Comparison of ENCODE assay signal across 8 cellular contexts in the genomic region with DNA sequence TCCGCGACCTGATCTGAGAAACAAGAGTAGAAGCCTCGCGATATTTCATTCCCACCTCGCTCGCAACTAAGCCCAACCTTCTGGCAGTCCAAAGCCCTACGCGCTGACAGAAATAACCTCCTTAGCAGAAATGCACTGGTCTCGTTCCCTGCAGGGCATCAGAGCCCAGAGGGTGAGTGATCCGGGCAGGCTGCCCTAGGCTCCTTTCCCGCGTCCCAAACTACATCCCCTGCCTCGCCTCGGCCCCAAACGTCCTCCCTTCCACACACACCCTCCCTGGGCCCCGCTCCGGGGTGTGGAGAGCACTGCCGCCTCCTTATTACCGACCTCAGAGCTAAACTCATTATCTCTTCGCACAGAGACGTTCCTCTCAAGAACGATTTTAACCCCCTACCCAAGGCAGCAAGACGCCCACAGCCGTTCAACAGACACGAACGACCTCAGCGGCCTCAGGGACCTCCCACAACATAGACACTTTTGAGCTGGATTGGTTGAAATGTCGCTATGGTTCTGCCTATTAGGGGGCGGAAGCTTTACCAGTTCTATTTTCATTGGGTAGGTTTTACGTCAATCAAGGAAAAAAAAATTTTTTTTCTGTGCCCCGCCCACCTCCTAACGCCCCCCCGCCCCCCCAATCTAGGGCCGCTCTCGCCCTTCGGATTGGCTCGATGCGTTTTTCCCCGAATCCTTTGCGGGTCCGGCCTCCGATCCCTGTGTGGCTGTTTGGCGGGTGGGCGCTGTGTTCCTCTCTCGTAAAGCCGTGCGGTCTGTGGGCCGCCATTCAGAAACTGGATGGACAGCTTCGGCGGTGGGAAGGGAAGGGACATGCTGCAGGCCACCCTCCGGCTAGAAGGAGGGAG. TPM values are rescaled to one million over a fixed set of nuclear protein-coding genes. Genes with fewer than 3 reads are reported as not detected.
DNase-seq lines count a peak whose midpoint lies in the region; ATAC-seq and TF ChIP-seq lines count a peak whose summit lies in the region.

A gene (minus strand): TSS at position 439 of the 860 bp plus-strand sequence. CDS start 95 bp downstream, at position 344.

- no peak within 1 kb of the TSS for H3K4me3 Mint-ChIP-seq in CD4-positive, CD25-positive, alpha-beta regulatory T cell

- WGBS in liver: under 1% methylated on average over 51 of the region's 51 CpGs

- TF ChIP-seq RAD21 in liver (IDR thresholded peaks at IDR 0.05): peak in 1 of 2 donors; percentile 12

- peaks cover 4% of the 10 kb centered on the region for H3K27me3 Mint-ChIP-seq in CD4-positive, CD25-positive, alpha-beta regulatory T cell

- intact Hi-C loops in dorsolateral prefrontal cortex (cut with DNase I): loop anchor here (5.0 to 10.0 kb wide), 5 partner anchors 63 to 1717 kb away; a partner anchor contains a TSS

- H3K4me1 Mint-ChIP-seq in CD4-positive, CD25-positive, alpha-beta regulatory T cell: peaks cover 4 to 20% (median 16%) of the 10 kb centered on the region in 4 donors

- peak in 32 of 56 donors; percentile 3 to 56 (median 32) for TF ChIP-seq CTCF in dorsolateral prefrontal cortex (IDR thresholded peaks at IDR 0.05 in 54 of 56, conservative IDR thresholded peaks at IDR 0.05 in 2 of 56; ENCODE audit: low read depth in 1 of 56, partially characterized antibody in 56 of 56)
- TF ChIP-seq CTCF in liver (IDR thresholded peaks at IDR 0.05; ENCODE audit: low read depth, low read length, missing input control): no peak

- peak within 1 kb of the TSS; percentile 96 for H3K27ac ChIP-seq in CD4-positive, CD25-positive, alpha-beta regulatory T cell (ENCODE audit: insufficient read depth, low read length, poor library complexity, severe bottlenecking)
- peak within 1 kb of the TSS; percentile 87 to 100 (median 98) for H3K27ac ChIP-seq in dorsolateral prefrontal cortex
- peak within 1 kb of the TSS; percentile 98 to 99 for H3K27ac ChIP-seq in liver (ENCODE audit: low read depth in 1 of 2, low read length in 2 of 2)

- H3K36me3 ChIP-seq in CD4-positive, CD25-positive, alpha-beta regulatory T cell (ENCODE audit: control insufficient read depth, insufficient read depth, low read length): peaks cover 10% of the 10 kb centered on the region
- H3K36me3 ChIP-seq in liver (ENCODE audit: control insufficient read depth in 4 of 4, insufficient read depth in 3 of 4, low read depth in 1 of 4, low read length in 3 of 4): peaks cover 0 to 3% (median 0%) of the 10 kb centered on the region in 4 donors

- peak; percentile 86 to 96 (median 92) for DNase-seq in CD4-positive, CD25-positive, alpha-beta regulatory T cell
- DNase-seq in NCI-H82 (lab: John Stamatoyannopoulos, UW): peak; percentile 99
- peak; percentile 86 to 90 for DNase-seq in activated CD4-positive, alpha-beta T cell treated with anti-CD3 and anti-CD28 coated beads, Interleukin-2, amount 50 U/mL, for 48 hours
- DNase-seq in dorsolateral prefrontal cortex: peak; percentile 91 to 98 (median 95)
- DNase-seq in stimulated activated CD4-positive, alpha-beta T cell treated with anti-CD3 and anti-CD28 coated beads, Interleukin-4, amount 100 ng/mL, for 24 hours: peak; percentile 92

- no peaks in the 10 kb centered on the region for H3K27me3 ChIP-seq in CD4-positive, CD25-positive, alpha-beta regulatory T cell (ENCODE audit: control insufficient read depth, insufficient read depth, low read length)
- no peaks in the 10 kb centered on the region for H3K27me3 ChIP-seq in dorsolateral prefrontal cortex
- no peaks in the 10 kb centered on the region for H3K27me3 ChIP-seq in liver (ENCODE audit: control insufficient read depth in 4 of 4, insufficient read depth in 4 of 4, low read length in 3 of 4)

- no peak within 1 kb of the TSS for H3K27ac Mint-ChIP-seq in CD4-positive, CD25-positive, alpha-beta regulatory T cell

- peak; percentile 94 to 95 for ATAC-seq in CD4-positive, CD25-positive, alpha-beta regulatory T cell (ENCODE audit: low read depth in 2 of 2)
- ATAC-seq in GM19438 (IDR thresholded peaks at IDR 0.05; ENCODE audit: low read depth, unreplicated experiment) (peak; percentile 95), HG03571 (IDR thresholded peaks at IDR 0.05; ENCODE audit: unreplicated experiment) (peak; percentile 93)

- H3K4me1 ChIP-seq in CD4-positive, CD25-positive, alpha-beta regulatory T cell (ENCODE audit: control insufficient read depth, insufficient read depth, low read length, poor library complexity, severe bottlenecking): peaks cover 16% of the 10 kb centered on the region
- peaks cover 4 to 15% (median 8%) of the 10 kb centered on the region in 4 donors for H3K4me1 ChIP-seq in liver (ENCODE audit: control insufficient read depth in 4 of 4, insufficient read depth in 4 of 4, low read length in 3 of 4)

- H3K4me3 ChIP-seq in CD4-positive, CD25-positive, alpha-beta regulatory T cell (ENCODE audit: low read depth, low read length): peak within 1 kb of the TSS; percentile 95
- H3K4me3 ChIP-seq in dorsolateral prefrontal cortex: peak within 1 kb of the TSS; percentile 63 to 99 (median 87)
- H3K4me3 ChIP-seq in liver (ENCODE audit: low read depth in 1 of 3, low read length in 3 of 3): peak within 1 kb of the TSS; percentile 66 to 100 (median 99)

- H3K9ac ChIP-seq in liver (ENCODE audit: low read depth in 1 of 2, low read length in 2 of 2): peak within 1 kb of the TSS; percentile 98 to 100

- H3K36me3 Mint-ChIP-seq in CD4-positive, CD25-positive, alpha-beta regulatory T cell: peaks cover 12% of the 10 kb centered on the region

- H3K9me3 Mint-ChIP-seq in CD4-positive, CD25-positive, alpha-beta regulatory T cell: peaks cover 0 to 2% (median 0%) of the 10 kb centered on the region in 7 donors

- H3K9me3 ChIP-seq in CD4-positive, CD25-positive, alpha-beta regulatory T cell (ENCODE audit: control insufficient read depth in 2 of 2, low read length in 2 of 2): no peaks in the 10 kb centered on the region
- no peaks in the 10 kb centered on the region for H3K9me3 ChIP-seq in liver (ENCODE audit: control insufficient read depth in 4 of 4, low read length in 3 of 4)

TF ChIP-seq in liver, 16 proteins besides CTCF, POLR2A, EP300 and RAD21:
- TF ChIP-seq NR2F2 (IDR thresholded peaks at IDR 0.05): peak; percentile 28
- TF ChIP-seq, protein P1, sequence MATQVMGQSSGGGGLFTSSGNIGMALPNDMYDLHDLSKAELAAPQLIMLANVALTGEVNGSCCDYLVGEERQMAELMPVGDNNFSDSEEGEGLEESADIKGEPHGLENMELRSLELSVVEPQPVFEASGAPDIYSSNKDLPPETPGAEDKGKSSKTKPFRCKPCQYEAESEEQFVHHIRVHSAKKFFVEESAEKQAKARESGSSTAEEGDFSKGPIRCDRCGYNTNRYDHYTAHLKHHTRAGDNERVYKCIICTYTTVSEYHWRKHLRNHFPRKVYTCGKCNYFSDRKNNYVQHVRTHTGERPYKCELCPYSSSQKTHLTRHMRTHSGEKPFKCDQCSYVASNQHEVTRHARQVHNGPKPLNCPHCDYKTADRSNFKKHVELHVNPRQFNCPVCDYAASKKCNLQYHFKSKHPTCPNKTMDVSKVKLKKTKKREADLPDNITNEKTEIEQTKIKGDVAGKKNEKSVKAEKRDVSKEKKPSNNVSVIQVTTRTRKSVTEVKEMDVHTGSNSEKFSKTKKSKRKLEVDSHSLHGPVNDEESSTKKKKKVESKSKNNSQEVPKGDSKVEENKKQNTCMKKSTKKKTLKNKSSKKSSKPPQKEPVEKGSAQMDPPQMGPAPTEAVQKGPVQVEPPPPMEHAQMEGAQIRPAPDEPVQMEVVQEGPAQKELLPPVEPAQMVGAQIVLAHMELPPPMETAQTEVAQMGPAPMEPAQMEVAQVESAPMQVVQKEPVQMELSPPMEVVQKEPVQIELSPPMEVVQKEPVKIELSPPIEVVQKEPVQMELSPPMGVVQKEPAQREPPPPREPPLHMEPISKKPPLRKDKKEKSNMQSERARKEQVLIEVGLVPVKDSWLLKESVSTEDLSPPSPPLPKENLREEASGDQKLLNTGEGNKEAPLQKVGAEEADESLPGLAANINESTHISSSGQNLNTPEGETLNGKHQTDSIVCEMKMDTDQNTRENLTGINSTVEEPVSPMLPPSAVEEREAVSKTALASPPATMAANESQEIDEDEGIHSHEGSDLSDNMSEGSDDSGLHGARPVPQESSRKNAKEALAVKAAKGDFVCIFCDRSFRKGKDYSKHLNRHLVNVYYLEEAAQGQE (IDR thresholded peaks at IDR 0.05): peak; percentile 93
- peak in 1 of 2 donors; percentile 36 for TF ChIP-seq HNF4A (conservative IDR thresholded peaks at IDR 0.05)
- TF ChIP-seq SP1 (IDR thresholded peaks at IDR 0.05): peak; percentile 82
- TF ChIP-seq, protein P2, sequence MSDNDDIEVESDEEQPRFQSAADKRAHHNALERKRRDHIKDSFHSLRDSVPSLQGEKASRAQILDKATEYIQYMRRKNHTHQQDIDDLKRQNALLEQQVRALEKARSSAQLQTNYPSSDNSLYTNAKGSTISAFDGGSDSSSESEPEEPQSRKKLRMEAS (IDR thresholded peaks at IDR 0.05): peak; percentile 61
- TF ChIP-seq YY1 (IDR thresholded peaks at IDR 0.05): peak; percentile 96
- no peak for TF ChIP-seq RXRA (IDR thresholded peaks at IDR 0.05)
- peak in 1 of 2 donors; percentile 49 for TF ChIP-seq EGR1 (IDR thresholded peaks at IDR 0.05; ENCODE audit: low read depth in 2 of 2)
- peak; percentile 95 for TF ChIP-seq TAF1 (conservative IDR thresholded peaks at IDR 0.05)
- TF ChIP-seq, protein P3, sequence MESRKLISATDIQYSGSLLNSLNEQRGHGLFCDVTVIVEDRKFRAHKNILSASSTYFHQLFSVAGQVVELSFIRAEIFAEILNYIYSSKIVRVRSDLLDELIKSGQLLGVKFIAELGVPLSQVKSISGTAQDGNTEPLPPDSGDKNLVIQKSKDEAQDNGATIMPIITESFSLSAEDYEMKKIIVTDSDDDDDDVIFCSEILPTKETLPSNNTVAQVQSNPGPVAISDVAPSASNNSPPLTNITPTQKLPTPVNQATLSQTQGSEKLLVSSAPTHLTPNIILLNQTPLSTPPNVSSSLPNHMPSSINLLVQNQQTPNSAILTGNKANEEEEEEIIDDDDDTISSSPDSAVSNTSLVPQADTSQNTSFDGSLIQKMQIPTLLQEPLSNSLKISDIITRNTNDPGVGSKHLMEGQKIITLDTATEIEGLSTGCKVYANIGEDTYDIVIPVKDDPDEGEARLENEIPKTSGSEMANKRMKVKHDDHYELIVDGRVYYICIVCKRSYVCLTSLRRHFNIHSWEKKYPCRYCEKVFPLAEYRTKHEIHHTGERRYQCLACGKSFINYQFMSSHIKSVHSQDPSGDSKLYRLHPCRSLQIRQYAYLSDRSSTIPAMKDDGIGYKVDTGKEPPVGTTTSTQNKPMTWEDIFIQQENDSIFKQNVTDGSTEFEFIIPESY (IDR thresholded peaks at IDR 0.05): peak; percentile 98
- no peak for TF ChIP-seq FOXA2 (IDR thresholded peaks at IDR 0.05)

RNA-seq across cellular contexts. Expression of the gene that starts here (rescaled TPM):
- total RNA-seq in CD4-positive, CD25-positive, alpha-beta regulatory T cell: 5.2 TPM
- 10 to 100 TPM; 19.6 to 31.0 (median 20.7) TPM for polyA plus RNA-seq in CD4-positive, CD25-positive, alpha-beta regulatory T cell
- total RNA-seq in dorsolateral prefrontal cortex (10 to 100 TPM; 14.6 to 37.6 (median 23.5) TPM), liver (1 to 10 TPM; 2.8 to 9.4 TPM)
- polyA plus RNA-seq in liver: 1 to 10 TPM; 6.2 to 7.5 TPM

Comparison
In these comparisons a context has a peak if more than half of its experiments do, and no peak if none do; other contexts are left out.
1. Peak in every context shown above with its lines: DNase-seq, ATAC-seq, H3K4me3 ChIP-seq and H3K27ac ChIP-seq.